In the genomic region with DNA sequence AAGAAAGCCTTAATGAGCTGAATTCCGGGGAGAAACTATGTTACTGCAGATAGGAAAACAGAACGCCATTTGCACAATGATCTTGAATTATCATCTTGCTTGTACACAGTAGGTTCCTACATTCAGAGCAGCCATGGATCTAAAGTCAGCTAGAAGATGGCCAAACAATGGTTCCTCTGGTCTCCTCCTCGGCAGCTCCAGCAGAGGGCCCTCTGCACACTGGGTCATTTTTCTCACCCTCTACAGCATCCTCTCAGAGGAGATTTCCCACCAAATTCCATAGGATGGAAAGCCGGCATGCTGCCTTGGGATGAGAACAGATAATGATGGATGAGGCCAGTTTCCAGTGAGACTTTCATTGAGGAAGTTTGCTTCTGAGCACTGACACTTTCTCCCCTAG, we compare ENCODE assay signal across 2 cellular contexts.
TF ChIP-seq lines count a peak whose summit lies in the region.

No MANE protein-coding gene starts in this region.

TF ChIP-seq in GM23338, 12 proteins besides CTCF, POLR2A, EP300 and RAD21 (continued from another document):
- TF ChIP-seq ZNF462 (CRISPR knock-in tag; IDR thresholded peaks at IDR 0.05) (peak; percentile 86), POLR2AphosphoS5 (IDR thresholded peaks at IDR 0.05; ENCODE audit: low read depth) (no peak)

TF ChIP-seq in WTC11, 78 proteins besides CTCF, POLR2A, EP300 and RAD21 (continued from another document):
- TF ChIP-seq ZMAT4 (CRISPR knock-in tag; IDR thresholded peaks at IDR 0.05) (no peak), GABPB1 (CRISPR knock-in tag; IDR thresholded peaks at IDR 0.05) (no peak), MAX (CRISPR knock-in tag; IDR thresholded peaks at IDR 0.05) (no peak), RORB (CRISPR knock-in tag; IDR thresholded peaks at IDR 0.05) (no peak), GTF2I (CRISPR knock-in tag; conservative IDR thresholded peaks at IDR 0.05) (no peak), ZNF232 (CRISPR knock-in tag; IDR thresholded peaks at IDR 0.05) (no peak), SOX15 (CRISPR knock-in tag; IDR thresholded peaks at IDR 0.05) (no peak)
- TF ChIP-seq, protein P1, sequence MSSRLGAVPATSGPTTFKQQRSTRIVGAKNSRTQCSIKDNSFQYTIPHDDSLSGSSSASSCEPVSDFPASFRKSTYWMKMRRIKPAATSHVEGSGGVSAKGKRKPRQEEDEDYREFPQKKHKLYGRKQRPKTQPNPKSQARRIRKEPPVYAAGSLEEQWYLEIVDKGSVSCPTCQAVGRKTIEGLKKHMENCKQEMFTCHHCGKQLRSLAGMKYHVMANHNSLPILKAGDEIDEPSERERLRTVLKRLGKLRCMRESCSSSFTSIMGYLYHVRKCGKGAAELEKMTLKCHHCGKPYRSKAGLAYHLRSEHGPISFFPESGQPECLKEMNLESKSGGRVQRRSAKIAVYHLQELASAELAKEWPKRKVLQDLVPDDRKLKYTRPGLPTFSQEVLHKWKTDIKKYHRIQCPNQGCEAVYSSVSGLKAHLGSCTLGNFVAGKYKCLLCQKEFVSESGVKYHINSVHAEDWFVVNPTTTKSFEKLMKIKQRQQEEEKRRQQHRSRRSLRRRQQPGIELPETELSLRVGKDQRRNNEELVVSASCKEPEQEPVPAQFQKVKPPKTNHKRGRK (CRISPR knock-in tag; IDR thresholded peaks at IDR 0.05; ENCODE audit: borderline replicate concordance) = no peak
